14 cellular contexts compared by ENCODE assay signal in genomic region chr1:184283999-184284398, GRCh38.
DNase-seq lines count a peak whose midpoint lies in the region; ATAC-seq, FAIRE-seq and TF ChIP-seq lines count a peak whose summit lies in the region.
"Had no signal": no experiment of that assay in that cellular context is flagged by ENCODE, and none has a peak within 500 bp of the region (broad histone marks: within the 10 kb centered on the region; RNA-seq: fewer than 3 reads in every experiment).

No MANE protein-coding gene starts in this region.

- TF ChIP-seq CTCF in astrocyte (IDR thresholded peaks at IDR 0.05; ENCODE audit: insufficient read depth, low read depth, low read length) = no peak
- no peak for TF ChIP-seq CTCF in right atrium auricular region (IDR thresholded peaks at IDR 0.05)
- no peak for TF ChIP-seq CTCF in gastrocnemius medialis (IDR thresholded peaks at IDR 0.05 in 4 of 5, conservative IDR thresholded peaks at IDR 0.05 in 1 of 5)

- no peak overlapping the region for H3K4me3 Mint-ChIP-seq in astrocyte (ENCODE audit: unreplicated experiment)

- FAIRE-seq in astrocyte (lab: Jason Lieb, UNC) = no peak
- FAIRE-seq: HTR-8/SVneo, islet of Langerhans had no signal

- H2AFZ ChIP-seq in astrocyte (ENCODE audit: low read depth, low read length) = no peak overlapping the region

- no peak overlapping the region for H3K9ac ChIP-seq in astrocyte (ENCODE audit: low read length)

- H3K36me3 Mint-ChIP-seq in astrocyte (ENCODE audit: low read depth, unreplicated experiment) = no peaks in the 10 kb centered on the region

- peaks cover 7% of the 10 kb centered on the region for H3K9me3 Mint-ChIP-seq in astrocyte (ENCODE audit: unreplicated experiment)

- in situ Hi-C loops in gastrocnemius medialis (cut with MboI; ENCODE audit: low sequenced_read_pairs in 4 of 4) = no loop called here

- H3K4me3 ChIP-seq in astrocyte (ENCODE audit: insufficient read depth, low read depth, low read length) (no peak overlapping the region), right atrium auricular region (no peak overlapping the region), gastrocnemius medialis (no peak overlapping the region)

- no peak overlapping the region for H3K4me2 ChIP-seq in astrocyte (ENCODE audit: low read length)

- H3K9me3 ChIP-seq in astrocyte (ENCODE audit: insufficient read depth, low read depth, low read length) = peaks cover 5% of the 10 kb centered on the region
- no peaks in the 10 kb centered on the region for H3K9me3 ChIP-seq in right atrium auricular region
- no peaks in the 10 kb centered on the region for H3K9me3 ChIP-seq in gastrocnemius medialis

- no peak for TF ChIP-seq POLR2A in gastrocnemius medialis (IDR thresholded peaks at IDR 0.05)

- no peak overlapping the region for H3K27ac Mint-ChIP-seq in astrocyte (ENCODE audit: unreplicated experiment)
- H3K27ac Mint-ChIP-seq: progenitor cell of endocrine pancreas had no signal

- DNase-seq in EL (peak; percentile 58), astrocyte (ENCODE audit: low read depth) (peak; percentile 71), right atrium auricular region (ENCODE audit: low spot score) (no peak), gastrocnemius medialis (peak in 1 of 2 donors; percentile 30), KG1 (lab: John Stamatoyannopoulos, UW) (no peak), OCI-M2 (lab: John Stamatoyannopoulos, UW; ENCODE audit: unreplicated experiment) (no peak)
- DNase-seq in activated CD4-positive, alpha-beta T cell treated with anti-CD3 and anti-CD28 coated beads, Interleukin-2, amount 50 U/mL, for 4 hours = no peak
- DNase-seq: Calu3; effector CD4-positive, alpha-beta T cell; NCI-H2107 had no signal

- H3K36me3 ChIP-seq in astrocyte (ENCODE audit: insufficient read depth, low read length) = no peaks in the 10 kb centered on the region
- no peaks in the 10 kb centered on the region for H3K36me3 ChIP-seq in right atrium auricular region
- no peaks in the 10 kb centered on the region for H3K36me3 ChIP-seq in gastrocnemius medialis

- no peaks in the 10 kb centered on the region for H3K27me3 Mint-ChIP-seq in astrocyte (ENCODE audit: low read depth, unreplicated experiment)
- H3K27me3 Mint-ChIP-seq: progenitor cell of endocrine pancreas had no signal

- no peaks in the 10 kb centered on the region for H3K4me1 Mint-ChIP-seq in astrocyte (ENCODE audit: low read depth, unreplicated experiment)

- intact Hi-C loops in gastrocnemius medialis (cut with DNase I; ENCODE audit: low total_unique reads) = no loop called here

- H4K20me1 ChIP-seq in astrocyte (ENCODE audit: insufficient read depth, low read length) = no peaks in the 10 kb centered on the region

- peaks cover 3% of the 10 kb centered on the region for H3K4me1 ChIP-seq in astrocyte (ENCODE audit: insufficient read depth, low read length)
- H3K4me1 ChIP-seq in right atrium auricular region = no peaks in the 10 kb centered on the region
- peaks cover 27 to 33% of the 10 kb centered on the region in 2 donors for H3K4me1 ChIP-seq in gastrocnemius medialis

- peaks cover 4% of the 10 kb centered on the region for H3K27me3 ChIP-seq in astrocyte (ENCODE audit: insufficient read depth, low read length)
- H3K27me3 ChIP-seq in right atrium auricular region = no peaks in the 10 kb centered on the region
- no peaks in the 10 kb centered on the region for H3K27me3 ChIP-seq in gastrocnemius medialis

- H3K27ac ChIP-seq in astrocyte (ENCODE audit: low read depth, low read length) (no peak overlapping the region), right atrium auricular region (peak overlapping the region; percentile 63 to 72), gastrocnemius medialis (peak overlapping the region; percentile 9 to 72 (median 41))

- H3K79me2 ChIP-seq in astrocyte (ENCODE audit: insufficient read depth, low read length) = no peaks in the 10 kb centered on the region

- peak; percentile 53 to 57 for ATAC-seq in gastrocnemius medialis
- no peak for ATAC-seq in HG03045 (IDR thresholded peaks at IDR 0.05; ENCODE audit: unreplicated experiment)

Comparison
In these comparisons a context has a peak if more than half of its experiments do, and no peak if none do; other contexts are left out.
1. DNase-seq: peak in EL (single experiment) and astrocyte (single experiment); none in right atrium auricular region (single experiment), KG1 (single experiment), OCI-M2 (single experiment) and activated CD4-positive, alpha-beta T cell treated with anti-CD3 and anti-CD28 coated beads, Interleukin-2, amount 50 U/mL, for 4 hours (0 of 2).